ENCODE assay signal across 8 cellular contexts in genomic region chr18:34978533-34978893, GRCh38.
DNase-seq lines count a peak whose midpoint lies in the region; ATAC-seq and TF ChIP-seq lines count a peak whose summit lies in the region.

No MANE protein-coding gene starts in this region.

- no peak for ATAC-seq in stimulated activated naive CD8-positive, alpha-beta T cell treated with anti-CD3 and anti-CD28 coated beads, Interleukin-15, Interleukin-2, amounts not matched to agents 100 U/mL and 50 U/mL, for 24 hours
- ATAC-seq in GM21576 (IDR thresholded peaks at IDR 0.05; ENCODE audit: unreplicated experiment) (no peak), GM18873 (IDR thresholded peaks at IDR 0.05; ENCODE audit: low FRiP score, unreplicated experiment) (no peak)

- H3K27ac Mint-ChIP-seq in stimulated activated naive CD8-positive, alpha-beta T cell treated with anti-CD3 and anti-CD28 coated beads, Interleukin-15, Interleukin-2, amounts not matched to agents 100 ng/mL and 50 ng/mL, for 24 hours, result peak overlapping the region; percentile 64
- H3K27ac Mint-ChIP-seq in mesothelial cell of epicardium, result peak overlapping the region; percentile 82

- peaks cover 23% of the 10 kb centered on the region for H3K27me3 Mint-ChIP-seq in stimulated activated naive CD8-positive, alpha-beta T cell treated with anti-CD3 and anti-CD28 coated beads, Interleukin-15, Interleukin-2, amounts not matched to agents 100 ng/mL and 50 ng/mL, for 24 hours
- peaks cover 46% of the 10 kb centered on the region for H3K27me3 Mint-ChIP-seq in mesothelial cell of epicardium (ENCODE audit: low read depth)

- no peaks in the 10 kb centered on the region for H3K9me3 ChIP-seq in breast epithelium

- H3K4me1 ChIP-seq in breast epithelium, result peaks cover 0 to 3% of the 10 kb centered on the region in 2 donors

- peak overlapping the region; percentile 79 for H3K4me3 Mint-ChIP-seq in stimulated activated naive CD8-positive, alpha-beta T cell treated with anti-CD3 and anti-CD28 coated beads, Interleukin-15, Interleukin-2, amounts not matched to agents 100 ng/mL and 50 ng/mL, for 24 hours
- H3K4me3 Mint-ChIP-seq in mesothelial cell of epicardium, result peak overlapping the region; percentile 80

- peak overlapping the region; percentile 80 to 86 for H3K27ac ChIP-seq in breast epithelium

- intact Hi-C loops in breast epithelium (cut with DNase I; ENCODE audit: low total_unique reads), result no loop called here

- peaks cover 36% of the 10 kb centered on the region for H3K4me1 Mint-ChIP-seq in stimulated activated naive CD8-positive, alpha-beta T cell treated with anti-CD3 and anti-CD28 coated beads, Interleukin-15, Interleukin-2, amounts not matched to agents 100 ng/mL and 50 ng/mL, for 24 hours (ENCODE audit: low read depth)
- H3K4me1 Mint-ChIP-seq in mesothelial cell of epicardium, result peaks cover 27% of the 10 kb centered on the region

- H3K27me3 ChIP-seq in breast epithelium, result no peaks in the 10 kb centered on the region

- H3K36me3 Mint-ChIP-seq in stimulated activated naive CD8-positive, alpha-beta T cell treated with anti-CD3 and anti-CD28 coated beads, Interleukin-15, Interleukin-2, amounts not matched to agents 100 ng/mL and 50 ng/mL, for 24 hours (ENCODE audit: low read depth), result no peaks in the 10 kb centered on the region
- no peaks in the 10 kb centered on the region for H3K36me3 Mint-ChIP-seq in mesothelial cell of epicardium

- H3K4me3 ChIP-seq in breast epithelium, result peak overlapping the region; percentile 70 to 90 (median 72)

- no peak for TF ChIP-seq POLR2A in breast epithelium (IDR thresholded peaks at IDR 0.05)

- H3K9me3 Mint-ChIP-seq in stimulated activated naive CD8-positive, alpha-beta T cell treated with anti-CD3 and anti-CD28 coated beads, Interleukin-15, Interleukin-2, amounts not matched to agents 100 ng/mL and 50 ng/mL, for 24 hours, result no peaks in the 10 kb centered on the region
- no peaks in the 10 kb centered on the region for H3K9me3 Mint-ChIP-seq in mesothelial cell of epicardium

- no peaks in the 10 kb centered on the region for H3K36me3 ChIP-seq in breast epithelium

- TF ChIP-seq CTCF in breast epithelium (IDR thresholded peaks at IDR 0.05) (no peak), mesothelial cell of epicardium (IDR thresholded peaks at IDR 0.05; ENCODE audit: unreplicated experiment) (no peak)

- DNase-seq in stimulated activated naive CD8-positive, alpha-beta T cell treated with anti-CD3 and anti-CD28 coated beads, Interleukin-15, Interleukin-2, amounts not matched to agents 100 U/mL and 50 U/mL, for 24 hours, result no peak
- no peak for DNase-seq in breast epithelium (ENCODE audit: low spot score in 2 of 2)
- DNase-seq in mesothelial cell of epicardium (ENCODE audit: low spot score in 2 of 2, unreplicated experiment in 2 of 2), result no peak
- no peak for DNase-seq in medulla oblongata (ENCODE audit: extremely low spot score)
- DNase-seq in ureter (ENCODE audit: low spot score), result no peak
